ENCODE assay signal across 16 cellular contexts in genomic region chr1:38025233-38025632, GRCh38. TPM values are rescaled to one million over a fixed set of nuclear protein-coding genes. Genes with fewer than 3 reads are reported as not detected.
"Had no signal": no experiment of that assay in that cellular context is flagged by ENCODE, and none has a peak within 500 bp of the region (broad histone marks: within the 10 kb centered on the region; RNA-seq: fewer than 3 reads in every experiment).

No MANE protein-coding gene starts in this region.

- H3K4me3 Mint-ChIP-seq: activated B cell treated with CpG ODN at 0.5 μM for 24 hours; activated naive CD8-positive, alpha-beta T cell treated with anti-CD3 and anti-CD28 coated beads, Interleukin-2, amount 10 ng/mL, durations not matched to agents 7 days and 5 days; immature natural killer cell; naive thymus-derived CD4-positive, alpha-beta T cell; T-helper 17 cell had no signal

- H3K9me3 Mint-ChIP-seq: activated B cell treated with CpG ODN at 0.5 μM for 24 hours; activated naive CD8-positive, alpha-beta T cell treated with anti-CD3 and anti-CD28 coated beads, Interleukin-2, amount 10 ng/mL, durations not matched to agents 7 days and 5 days; immature natural killer cell; naive thymus-derived CD4-positive, alpha-beta T cell had no signal

- H2AFZ ChIP-seq: parathyroid adenoma had no signal

- H3K27me3 ChIP-seq: right atrium auricular region had no signal

- H3K9me3 ChIP-seq: lower lobe of right lung, right atrium auricular region had no signal

- H3K4me3 ChIP-seq: lower lobe of right lung, right atrium auricular region had no signal

- H3K79me2 ChIP-seq: parathyroid adenoma had no signal

- H3K27ac ChIP-seq: lower lobe of right lung, parathyroid adenoma, right atrium auricular region had no signal

- DNase-seq: activated B cell treated with CpG ODN at 0.5 μM for 24 hours; activated CD4-positive, alpha-beta T cell treated with anti-CD3 and anti-CD28 coated beads, Interleukin-2, amount 50 U/mL, for 1 hour; activated gamma-delta T cell treated with Interleukin-2 at 50 U/mL for 16 hours; activated naive CD8-positive, alpha-beta T cell treated with anti-CD3 and anti-CD28 coated beads, Interleukin-2, amount 10 ng/mL, durations not matched to agents 7 days and 5 days; activated T-cell treated with anti-CD3 and anti-CD28 coated beads, Interleukin-2, amount 50 U/mL, for 48 hours; glutamatergic neuron; immature natural killer cell; left cardiac atrium; lower lobe of right lung; naive thymus-derived CD4-positive, alpha-beta T cell; stimulated activated CD4-positive, alpha-beta T cell treated with anti-CD3 and anti-CD28 coated beads, Interleukin-1b, Interleukin-23, amount 100 ng/mL, for 48 hours; stimulated activated naive CD4-positive, alpha-beta T cell; T-helper 17 cell had no signal

- H3K9ac ChIP-seq: parathyroid adenoma had no signal

- ATAC-seq: left cardiac atrium; lower lobe of right lung; naive thymus-derived CD4-positive, alpha-beta T cell; T-helper 17 cell had no signal

- H3K27ac Mint-ChIP-seq: activated B cell treated with CpG ODN at 0.5 μM for 24 hours; activated naive CD8-positive, alpha-beta T cell treated with anti-CD3 and anti-CD28 coated beads, Interleukin-2, amount 10 ng/mL, durations not matched to agents 7 days and 5 days; T-helper 17 cell had no signal

- H3K27me3 Mint-ChIP-seq: activated B cell treated with CpG ODN at 0.5 μM for 24 hours; activated naive CD8-positive, alpha-beta T cell treated with anti-CD3 and anti-CD28 coated beads, Interleukin-2, amount 10 ng/mL, durations not matched to agents 7 days and 5 days; naive thymus-derived CD4-positive, alpha-beta T cell; T-helper 17 cell had no signal

RNA-seq across cellular contexts. Expression of gene POU3F1, which starts 21.4 kb away (rescaled TPM):
- total RNA-seq: lower lobe of right lung, right atrium auricular region had no signal
- polyA plus RNA-seq: aorta; naive thymus-derived CD4-positive, alpha-beta T cell had no signal
